In the genomic region with DNA sequence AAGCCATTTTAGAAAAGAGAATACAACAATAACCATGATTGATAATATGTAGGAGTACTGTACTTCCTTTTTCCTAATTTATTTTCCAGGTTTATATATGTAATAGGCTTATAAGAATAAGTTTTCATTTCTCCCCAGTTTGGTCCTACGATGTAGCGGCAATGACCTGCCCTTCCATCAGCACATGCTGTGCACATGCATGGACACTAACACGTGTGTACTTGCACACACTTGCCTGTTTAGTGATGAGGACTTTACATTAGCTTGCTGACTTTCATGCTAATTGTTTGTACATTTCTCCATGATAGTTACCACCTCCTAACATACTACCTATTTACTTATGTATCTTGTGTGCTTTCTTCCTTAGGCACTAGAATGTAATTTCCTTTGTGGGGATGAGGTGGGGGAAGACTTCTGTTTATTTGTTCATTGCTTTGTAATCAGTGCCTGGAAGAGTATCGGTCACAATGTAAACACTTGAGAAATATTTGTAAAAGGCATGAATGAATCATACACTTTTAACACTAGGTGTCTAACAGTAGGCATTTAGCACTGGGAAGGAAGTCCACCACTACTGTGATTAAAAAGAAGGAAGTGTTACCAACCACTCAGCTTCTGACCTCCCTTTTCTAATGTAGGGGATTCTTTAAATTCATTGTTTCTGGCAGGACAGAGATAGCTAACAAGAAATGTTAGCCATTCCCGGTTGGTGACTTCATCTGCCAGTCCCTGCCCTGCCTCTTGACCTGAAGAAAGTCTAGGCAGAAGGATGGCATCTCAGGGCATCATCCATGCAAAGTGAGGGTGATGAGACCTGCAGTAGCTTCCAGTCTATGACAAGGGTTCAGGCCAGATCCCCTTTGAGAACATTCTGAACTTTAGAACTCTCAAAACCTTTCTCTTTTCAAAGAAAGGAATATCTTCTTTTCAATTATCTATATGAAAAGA, we compare ENCODE assay signal across 14 cellular contexts.
A peak's percentile ranks its signal among the peaks of the same experiment; 100 is the strongest.
DNase-seq lines count a peak whose midpoint lies in the region; ATAC-seq, FAIRE-seq and TF ChIP-seq lines count a peak whose summit lies in the region.
"Had no signal": no experiment of that assay in that cellular context is flagged by ENCODE, and none has a peak within 500 bp of the region (broad histone marks: within the 10 kb centered on the region; RNA-seq: fewer than 3 reads in every experiment).

No MANE protein-coding gene starts in this region.

- H3K27me3 ChIP-seq in astrocyte (ENCODE audit: insufficient read depth, low read length), result no peaks in the 10 kb centered on the region

- no peak overlapping the region for H3K4me3 ChIP-seq in astrocyte (ENCODE audit: insufficient read depth, low read depth, low read length)
- no peak overlapping the region for H3K4me3 ChIP-seq in mesodermal cell (ENCODE audit: extremely low read depth, insufficient read depth, low read length, poor library complexity, severe bottlenecking)
- H3K4me3 ChIP-seq: thoracic aorta had no signal

- H4K20me1 ChIP-seq in astrocyte (ENCODE audit: insufficient read depth, low read length), result no peaks in the 10 kb centered on the region

- no peaks in the 10 kb centered on the region for H3K36me3 Mint-ChIP-seq in astrocyte (ENCODE audit: low read depth, unreplicated experiment)
- peaks cover 4 to 7% of the 10 kb centered on the region in 2 donors for H3K36me3 Mint-ChIP-seq in activated naive CD4-positive, alpha-beta T cell treated with anti-CD3 and anti-CD28 coated beads, Interleukin-2, amount 50 U/mL, for 72 hours
- H3K36me3 Mint-ChIP-seq: activated naive CD8-positive, alpha-beta T cell treated with anti-CD3 and anti-CD28 coated beads, Interleukin-2, amount 10 ng/mL, durations not matched to agents 7 days and 5 days had no signal

- H3K36me3 ChIP-seq in astrocyte (ENCODE audit: insufficient read depth, low read length) (no peaks in the 10 kb centered on the region), mesodermal cell (ENCODE audit: control insufficient read depth, insufficient read depth, low read length) (no peaks in the 10 kb centered on the region)
- H3K36me3 ChIP-seq: thoracic aorta had no signal

- H3K4me1 ChIP-seq in astrocyte (ENCODE audit: insufficient read depth, low read length), result no peaks in the 10 kb centered on the region
- peaks cover 3% of the 10 kb centered on the region for H3K4me1 ChIP-seq in mesodermal cell (ENCODE audit: control insufficient read depth, insufficient read depth, low read length, poor library complexity, severe bottlenecking)

- no peak overlapping the region for H3K9ac ChIP-seq in astrocyte (ENCODE audit: low read length)

- FAIRE-seq in astrocyte (lab: Jason Lieb, UNC), result no peak
- FAIRE-seq: D721Med had no signal

- H3K9me3 Mint-ChIP-seq in astrocyte (ENCODE audit: unreplicated experiment), result peaks cover 6% of the 10 kb centered on the region
- peaks cover 4 to 7% of the 10 kb centered on the region in 2 donors for H3K9me3 Mint-ChIP-seq in activated naive CD4-positive, alpha-beta T cell treated with anti-CD3 and anti-CD28 coated beads, Interleukin-2, amount 50 U/mL, for 72 hours
- H3K9me3 Mint-ChIP-seq: dendritic cell treated with granulocyte-macrophage colony-stimulating factor and Interleukin-4, amounts not matched to agents 40 ng/mL and 50 ng/mL, for 4 days had no signal

- H3K27ac Mint-ChIP-seq in astrocyte (ENCODE audit: unreplicated experiment), result no peak overlapping the region
- H3K27ac Mint-ChIP-seq in activated naive CD4-positive, alpha-beta T cell treated with anti-CD3 and anti-CD28 coated beads, Interleukin-2, amount 50 U/mL, for 72 hours, result no peak overlapping the region
- H3K27ac Mint-ChIP-seq: activated naive CD8-positive, alpha-beta T cell treated with anti-CD3 and anti-CD28 coated beads, Interleukin-2, amount 10 ng/mL, durations not matched to agents 7 days and 5 days; dendritic cell treated with granulocyte-macrophage colony-stimulating factor and Interleukin-4, amounts not matched to agents 40 ng/mL and 50 ng/mL, for 4 days; nephron had no signal

- peaks cover 4% of the 10 kb centered on the region for H3K4me1 Mint-ChIP-seq in astrocyte (ENCODE audit: low read depth, unreplicated experiment)
- H3K4me1 Mint-ChIP-seq: activated naive CD8-positive, alpha-beta T cell treated with anti-CD3 and anti-CD28 coated beads, Interleukin-2, amount 10 ng/mL, durations not matched to agents 7 days and 5 days; nephron had no signal

- no peak for TF ChIP-seq CTCF in astrocyte (IDR thresholded peaks at IDR 0.05; ENCODE audit: insufficient read depth, low read depth, low read length)

- WGBS in mesodermal cell (ENCODE audit: insufficient coverage in 2 of 2), 2 experiments, result 83 to 95% methylated on average over 3 of the region's 5 CpGs

- no peak overlapping the region for H3K4me2 ChIP-seq in astrocyte (ENCODE audit: low read length)

- no peak for ATAC-seq in activated naive CD4-positive, alpha-beta T cell treated with anti-CD3 and anti-CD28 coated beads, Interleukin-2, amount 50 U/mL, for 72 hours

- H3K27ac ChIP-seq in astrocyte (ENCODE audit: low read depth, low read length) (no peak overlapping the region), mesodermal cell (ENCODE audit: low read depth, low read length, severe bottlenecking) (peak overlapping the region; percentile 13)
- H3K27ac ChIP-seq: thoracic aorta had no signal

- intact Hi-C loops in head of caudate nucleus (cut with DNase I), result no loop called here

- H3K4me3 Mint-ChIP-seq in astrocyte (ENCODE audit: unreplicated experiment), result no peak overlapping the region
- H3K4me3 Mint-ChIP-seq: activated naive CD8-positive, alpha-beta T cell treated with anti-CD3 and anti-CD28 coated beads, Interleukin-2, amount 10 ng/mL, durations not matched to agents 7 days and 5 days; dendritic cell treated with granulocyte-macrophage colony-stimulating factor and Interleukin-4, amounts not matched to agents 40 ng/mL and 50 ng/mL, for 4 days; nephron had no signal

- H3K79me2 ChIP-seq in astrocyte (ENCODE audit: insufficient read depth, low read length), result no peaks in the 10 kb centered on the region

- H2AFZ ChIP-seq in astrocyte (ENCODE audit: low read depth, low read length), result no peak overlapping the region

- DNase-seq in HPDE6-E6E7 (ENCODE audit: extremely low spot score), result peak; percentile 11
- DNase-seq in NCI-H226, result peak; percentile 14
- DNase-seq in astrocyte (ENCODE audit: low read depth), result peak; percentile 8
- no peak for DNase-seq in GM19238 (ENCODE audit: insufficient read length, low spot score)
- DNase-seq in head of caudate nucleus, result no peak
- no peak for DNase-seq in activated naive CD4-positive, alpha-beta T cell treated with anti-CD3 and anti-CD28 coated beads, Interleukin-2, amount 50 U/mL, for 72 hours (ENCODE audit: low spot score in 2 of 2)
- DNase-seq: activated naive CD8-positive, alpha-beta T cell treated with anti-CD3 and anti-CD28 coated beads, Interleukin-2, amount 10 ng/mL, durations not matched to agents 7 days and 5 days; kidney glomerular epithelial cell; NCI-H187 treated with DMSO at 0.1 percent for 48 hours had no signal

- H3K9me3 ChIP-seq in astrocyte (ENCODE audit: insufficient read depth, low read depth, low read length) (no peaks in the 10 kb centered on the region), mesodermal cell (ENCODE audit: control insufficient read depth, low read length) (no peaks in the 10 kb centered on the region)
- H3K9me3 ChIP-seq: thoracic aorta had no signal

- H3K27me3 Mint-ChIP-seq in astrocyte (ENCODE audit: low read depth, unreplicated experiment), result no peaks in the 10 kb centered on the region
- H3K27me3 Mint-ChIP-seq: dendritic cell treated with granulocyte-macrophage colony-stimulating factor and Interleukin-4, amounts not matched to agents 40 ng/mL and 50 ng/mL, for 4 days had no signal

Comparison
In these comparisons a context has a peak if more than half of its experiments do, and no peak if none do; other contexts are left out.
1. DNase-seq: peak in HPDE6-E6E7 (single experiment), NCI-H226 (single experiment) and astrocyte (single experiment); none in GM19238 (single experiment), head of caudate nucleus (0 of 42) and activated naive CD4-positive, alpha-beta T cell treated with anti-CD3 and anti-CD28 coated beads, Interleukin-2, amount 50 U/mL, for 72 hours (0 of 2).